Comparison of ENCODE assay signal across 20 cellular contexts in genomic region chr20:63015147-63015664, GRCh38. TPM values are rescaled to one million over a fixed set of nuclear protein-coding genes. Genes with fewer than 3 reads are reported as not detected.
"Had no signal": no experiment of that assay in that cellular context is flagged by ENCODE, and none has a peak within 500 bp of the region (broad histone marks: within the 10 kb centered on the region; RNA-seq: fewer than 3 reads in every experiment).

No MANE protein-coding gene starts in this region.

- H3K4me1 ChIP-seq: sigmoid colon had no signal

- FAIRE-seq: endometrium, islet of Langerhans had no signal

- H3K36me3 ChIP-seq: brain microvascular endothelial cell, esophagus muscularis mucosa, ovary, sigmoid colon had no signal

- H3K4me3 ChIP-seq: esophagus muscularis mucosa, mucosa of descending colon, ovary, sigmoid colon had no signal

- H3K9me3 ChIP-seq: mucosa of descending colon had no signal

- DNase-seq: activated CD4-positive, alpha-beta memory T cell treated with anti-CD3 and anti-CD28 coated beads, Interleukin-2, amount 10 ng/mL, durations not matched to agents 7 days and 5 days; activated CD4-positive, alpha-beta T cell treated with anti-CD3 and anti-CD28 coated beads for 1 hour; activated gamma-delta T cell; activated T-cell treated with anti-CD3 and anti-CD28 coated beads, Interleukin-2, amount 50 U/mL, for 48 hours; amygdala; brain microvascular endothelial cell; cerebellar nuclear complex; mammary epithelial cell; natural killer cell; ovary; sigmoid colon; stimulated activated CD4-positive, alpha-beta T cell treated with anti-CD3 and anti-CD28 coated beads, Interleukin-4, amount 100 ng/mL, for 1 hour had no signal

- H3K27ac ChIP-seq: brain microvascular endothelial cell, esophagus muscularis mucosa, ovary, sigmoid colon had no signal

- H3K27me3 ChIP-seq: ovary had no signal

- ATAC-seq: left lobe of liver, mucosa of descending colon, natural killer cell had no signal

RNA-seq across cellular contexts. Expression of gene BHLHE23, which starts 8.4 kb away (rescaled TPM):
- total RNA-seq: activated CD4-positive, alpha-beta memory T cell treated with anti-CD3 and anti-CD28 coated beads, Interleukin-2, amount 10 ng/mL, durations not matched to agents 7 days and 5 days; dermis microvascular lymphatic vessel endothelial cell; esophagus muscularis mucosa; fibroblast of villous mesenchyme; left lobe of liver; mammary epithelial cell; mucosa of descending colon; natural killer cell; ovary; sigmoid colon; ureter had no signal
